ENCODE assay signal across 8 cellular contexts in genomic region chr3:38805765-38806386, GRCh38. TPM values are rescaled to one million over a fixed set of nuclear protein-coding genes. Genes with fewer than 3 reads are reported as not detected.
DNase-seq lines count a peak whose midpoint lies in the region; ATAC-seq, FAIRE-seq and TF ChIP-seq lines count a peak whose summit lies in the region.

No MANE protein-coding gene starts in this region.

- no peak overlapping the region for H3K9ac ChIP-seq in H1 (replicated peaks in 1 of 4; ENCODE audit: extremely low read depth in 1 of 4, low read depth in 3 of 4, low read length in 3 of 4)
- no peak overlapping the region for H3K9ac ChIP-seq in neuronal stem cell (ENCODE audit: low read depth, low read length, poor library complexity)

- H3K9me3 ChIP-seq in A549 (no peaks in the 10 kb centered on the region), H1 (ENCODE audit: insufficient read depth in 2 of 2, low read depth in 1 of 2, low read length in 1 of 2) (no peaks in the 10 kb centered on the region), neuronal stem cell (replicated peaks in 1 of 2; ENCODE audit: control insufficient read depth in 2 of 2, insufficient read depth in 1 of 2, low read depth in 1 of 2, low read length in 2 of 2) (no peaks in the 10 kb centered on the region)

- no peak overlapping the region for H3K23ac ChIP-seq in H1 (ENCODE audit: insufficient read length)
- no peak overlapping the region for H3K23ac ChIP-seq in neuronal stem cell (ENCODE audit: low read depth, low read length, poor library complexity)

- H3K27me3 ChIP-seq in H1 (replicated peaks in 1 of 4; ENCODE audit: control insufficient read depth in 3 of 4, extremely low read depth in 1 of 4, insufficient read depth in 3 of 4, low read length in 3 of 4) (no peaks in the 10 kb centered on the region; a peak in 1 of 7 replicates), neuronal stem cell (ENCODE audit: control insufficient read depth in 3 of 3, insufficient read depth in 3 of 3, low read depth in 1 of 3, low read length in 3 of 3) (no peaks in the 10 kb centered on the region)

- H3K4ac ChIP-seq in H1 (replicated peaks; ENCODE audit: insufficient read length, low read depth, low read length) (no peak overlapping the region), neuronal stem cell (ENCODE audit: low read length) (no peak overlapping the region)

- H3K23me2 ChIP-seq in H1 (ENCODE audit: low read depth, low read length): no peaks in the 10 kb centered on the region

- H2BK120ac ChIP-seq in H1 (replicated peaks; ENCODE audit: low read depth, low read length) (no peak overlapping the region), neuronal stem cell (ENCODE audit: low read depth, low read length) (no peak overlapping the region)

- H2BK5ac ChIP-seq in H1 (ENCODE audit: low read depth, low read length): no peak overlapping the region
- H2BK5ac ChIP-seq in neuronal stem cell (ENCODE audit: low read length): no peak overlapping the region

- H4K8ac ChIP-seq in H1 (ENCODE audit: extremely low read depth, insufficient read depth, low read length): no peak overlapping the region
- no peak overlapping the region for H4K8ac ChIP-seq in neuronal stem cell (ENCODE audit: low read depth, low read length)

- no peak overlapping the region for H4K91ac ChIP-seq in H1 (replicated peaks; ENCODE audit: insufficient read length, low read length)
- no peak overlapping the region for H4K91ac ChIP-seq in neuronal stem cell (ENCODE audit: low read depth, low read length, poor library complexity)

- TF ChIP-seq RAD21 in A549 (conservative IDR thresholded peaks at IDR 0.05 in 1 of 2, IDR thresholded peaks at IDR 0.05 in 1 of 2): no peak
- TF ChIP-seq RAD21 in H1 (IDR thresholded peaks at IDR 0.05 in 1 of 2, conservative IDR thresholded peaks at IDR 0.05 in 1 of 2; ENCODE audit: low read depth in 2 of 2, low read length in 2 of 2): peak in 1 of 2 experiments; percentile 15; a peak in 1 of 4 replicates

- DNase-seq in A549 (ENCODE audit: low read depth in 1 of 2, low spot score in 1 of 2) (peak; percentile 18 to 62), GM19239 (ENCODE audit: insufficient read length, low spot score) (peak; percentile 25), H1 (ENCODE audit: low read depth in 1 of 2, low spot score in 2 of 2) (peak; percentile 15 to 78), neuronal stem cell (ENCODE audit: low spot score) (peak; percentile 95)

- H3K18ac ChIP-seq in H1 (ENCODE audit: extremely low read depth, low read length) (no peak overlapping the region), neuronal stem cell (ENCODE audit: low read length) (no peak overlapping the region)

- H3K4me1 ChIP-seq in A549 (no peaks in the 10 kb centered on the region), H1 (replicated peaks in 1 of 4; ENCODE audit: control insufficient read depth in 3 of 4, insufficient read depth in 4 of 4, low read length in 3 of 4) (no peaks in the 10 kb centered on the region), neuronal stem cell (ENCODE audit: control insufficient read depth in 2 of 2, insufficient read depth in 1 of 2, low read depth in 1 of 2, low read length in 2 of 2) (no peaks in the 10 kb centered on the region)

- H3K14ac ChIP-seq in H1 (ENCODE audit: insufficient read length) (no peak overlapping the region), neuronal stem cell (ENCODE audit: low read length) (no peak overlapping the region)

- H3K79me1 ChIP-seq in H1 (ENCODE audit: low read depth, low read length): no peaks in the 10 kb centered on the region
- no peaks in the 10 kb centered on the region for H3K79me1 ChIP-seq in neuronal stem cell (ENCODE audit: low read depth, low read length)

- H3K56ac ChIP-seq in H1 (replicated peaks; ENCODE audit: insufficient read length, low read depth, low read length): no peak overlapping the region

- no peak overlapping the region for H3K27ac ChIP-seq in A549
- no peak overlapping the region for H3K27ac ChIP-seq in H1 (ENCODE audit: low read depth, low read length)
- no peak overlapping the region for H3K27ac ChIP-seq in neuronal stem cell (replicated peaks; ENCODE audit: low read length)

- no peak overlapping the region for H2AFZ ChIP-seq in H1 (ENCODE audit: low read length)
- H2AFZ ChIP-seq in neuronal stem cell (ENCODE audit: low read length): no peak overlapping the region

- H2BK15ac ChIP-seq in H1 (ENCODE audit: low read length): no peak overlapping the region
- no peak overlapping the region for H2BK15ac ChIP-seq in neuronal stem cell (ENCODE audit: low read length)

- no peak for FAIRE-seq in A549 (lab: Jason Lieb, UNC)
- FAIRE-seq in GM19239 (lab: Jason Lieb, UNC): no peak
- peak; percentile 96 for FAIRE-seq in H1 (lab: Jason Lieb, UNC)

- 2% methylated on average over 9 of the region's 9 CpGs for WGBS in A549 (ENCODE audit: missing lambda C conversion rate)
- WGBS in H1 (ENCODE audit: extremely low coverage in 1 of 2, insufficient coverage in 1 of 2, insufficient read length in 1 of 2, insufficient replicate concordance in 2 of 2, low coverage in 1 of 2, low lambda C conversion rate in 2 of 2, missing lambda C conversion rate in 1 of 2), 2 experiments: 21% methylated on average over 9 of the region's 9 CpGs; no CpG with 5 or more reads in 1 of the 2 experiments
- no CpG with 5 or more reads among the region's 9 CpGs for WGBS in neuronal stem cell (ENCODE audit: extremely low coverage in 2 of 2, insufficient read length in 2 of 2, insufficient replicate concordance in 1 of 2), 2 donors

- H4K20me1 ChIP-seq in H1 (replicated peaks in 1 of 2; ENCODE audit: control insufficient read depth in 1 of 2, insufficient read depth in 2 of 2, low read length in 2 of 2): peaks cover 0 to 6% of the 10 kb centered on the region in 2 experiments

- no peak for TF ChIP-seq CTCF in A549 (IDR thresholded peaks at IDR 0.05)
- no peak for TF ChIP-seq CTCF in H1 (IDR thresholded peaks at IDR 0.05; ENCODE audit: control extremely low read depth in 1 of 3, insufficient read depth in 1 of 3, low read depth in 1 of 3, low read length in 3 of 3)

- TF ChIP-seq EP300 in A549 (IDR thresholded peaks at IDR 0.05): no peak
- TF ChIP-seq EP300 in H1 (IDR thresholded peaks at IDR 0.05; ENCODE audit: borderline replicate concordance in 1 of 2, low read depth in 2 of 2, low read length in 2 of 2): no peak; a peak in 1 of 3 replicates

- ATAC-seq in A549: peak; percentile 39 to 50; a peak in 2 of 6 replicates
- no peak for ATAC-seq in HG03571 (IDR thresholded peaks at IDR 0.05; ENCODE audit: unreplicated experiment)
- no peak for ATAC-seq in HG02981 (IDR thresholded peaks at IDR 0.05; ENCODE audit: unreplicated experiment)
- no peak for ATAC-seq in GM19023 (IDR thresholded peaks at IDR 0.05; ENCODE audit: unreplicated experiment)

- no peak overlapping the region for H3K4me3 ChIP-seq in A549
- no peak overlapping the region for H3K4me3 ChIP-seq in H1 (ENCODE audit: extremely low read depth in 1 of 4, insufficient read depth in 2 of 4, low read depth in 3 of 4, low read length in 4 of 4)
- H3K4me3 ChIP-seq in neuronal stem cell (ENCODE audit: low read length in 2 of 2): no peak overlapping the region

- POLR2A ChIA-PET in A549 (lab: Yijun Ruan, JAX) (no interaction called here), H1 (lab: Charles Lee; ENCODE audit: partially characterized antibody) (no interaction called here)

- no peaks in the 10 kb centered on the region; a peak in 1 of 8 replicates for H3K36me3 ChIP-seq in H1 (ENCODE audit: control insufficient read depth in 2 of 4, insufficient read depth in 4 of 4, low read length in 3 of 4)
- no peaks in the 10 kb centered on the region for H3K36me3 ChIP-seq in neuronal stem cell (replicated peaks in 1 of 2; ENCODE audit: control insufficient read depth in 2 of 2, insufficient read depth in 2 of 2, low read length in 2 of 2)

- no peak overlapping the region for H4K5ac ChIP-seq in H1 (ENCODE audit: insufficient read length, low read depth, low read length)

- CTCF ChIA-PET in A549 (lab: Yijun Ruan, JAX): interaction anchor here (0.6 to 1.4 kb wide), 4 partner anchors 38 to 160 kb away, joined by 3 to 6 read pairs (median 4); no protein-coding TSS in a partner anchor
- CTCF ChIA-PET in H1 (lab: Charles Lee; ENCODE audit: partially characterized antibody): interaction anchor here (0.6 to 1.6 kb wide), 9 partner anchors 12 to 820 kb away, joined by 3 to 4 read pairs (median 3); no protein-coding TSS in a partner anchor

- H2BK12ac ChIP-seq in H1 (ENCODE audit: low read depth, low read length) (no peak overlapping the region), neuronal stem cell (ENCODE audit: low read length) (no peak overlapping the region)

- H2BK20ac ChIP-seq in H1 (ENCODE audit: low read length): no peak overlapping the region

- H3K79me2 ChIP-seq in H1 (ENCODE audit: control insufficient read depth in 1 of 2, insufficient read depth in 2 of 2, low read length in 2 of 2): no peaks in the 10 kb centered on the region

- H2AK5ac ChIP-seq in H1 (ENCODE audit: low read depth, low read length) (no peak overlapping the region), neuronal stem cell (ENCODE audit: low read depth, low read length) (no peak overlapping the region)

- H3K4me2 ChIP-seq in A549 (no peak overlapping the region), H1 (ENCODE audit: insufficient read depth in 1 of 2, low read depth in 2 of 2, low read length in 2 of 2) (no peak overlapping the region), neuronal stem cell (ENCODE audit: insufficient read depth, low read length, poor library complexity, severe bottlenecking) (no peak overlapping the region)

- no peak for TF ChIP-seq POLR2A in A549 (IDR thresholded peaks at IDR 0.05; ENCODE audit: low read length)
- no peak for TF ChIP-seq POLR2A in H1 (IDR thresholded peaks at IDR 0.05; ENCODE audit: control extremely low read depth in 1 of 2, low read depth in 2 of 2, low read length in 2 of 2)

TF ChIP-seq in H1, 55 proteins besides CTCF, POLR2A, EP300 and RAD21 (continues in another document):
- peak; percentile 38; the same call in 1 of the 2 replicates for TF ChIP-seq YY1 (IDR thresholded peaks at IDR 0.05; ENCODE audit: low read depth, low read length)

RNA-seq across cellular contexts. Expression of gene SCN10A, which starts 10.1 kb away (rescaled TPM):
- polyA plus RNA-seq in A549 (2011; rRNA removed): not detected in 2 replicates
- polyA plus RNA-seq in A549 (2012; cell fraction: cytosol; rRNA removed): not detected in 2 replicates
- not detected in 2 replicates for polyA plus RNA-seq in A549 (2012; cell fraction: nucleus; rRNA removed)
- not detected in 3 replicates for polyA plus RNA-seq in A549 (2017; fragmentation: RNase III; extraction: RNeasy Plus Mini Kit Qiagen cat#74134 plus additional on column Dnase treatment)
- not detected in 2 replicates for polyA minus RNA-seq in A549 (2011; rRNA and poly(A)+ RNA removed)
- not detected for polyA plus RNA-seq in PFSK-1 (2012; ENCODE audit: insufficient read length, low read depth)
- not detected in 2 replicates for total RNA-seq in H1 (2021; fragmentation: NEBNext Ultra II Directional; extraction: Animal tissue kit (Norgen Biotek cat#: 25700))
- not detected in 2 replicates for polyA plus RNA-seq in H1 (2011; rRNA removed)
- polyA plus RNA-seq in H1 (2011; cell fraction: cytosol; rRNA removed): not detected
- polyA plus RNA-seq in H1 (2011; cell fraction: nucleus; rRNA removed): not detected
- polyA plus RNA-seq in H1 (2012, experiment 1 of 2): not detected in 4 replicates
- not detected for polyA plus RNA-seq in H1 (2012, experiment 2 of 2)
- polyA plus RNA-seq in H1 (2013, experiment 1 of 2): not detected
- polyA plus RNA-seq in H1 (2013, experiment 2 of 2): not detected
- polyA minus RNA-seq in H1 (2011; rRNA and poly(A)+ RNA removed): not detected in 2 replicates
- not detected for polyA minus RNA-seq in H1 (2011; cell fraction: cytosol; rRNA and poly(A)+ RNA removed)
- not detected for polyA minus RNA-seq in H1 (2011; cell fraction: nucleus; rRNA and poly(A)+ RNA removed)
- not detected for polyA plus RNA-seq in neuronal stem cell (2013, experiment 1 of 2)
- not detected for polyA plus RNA-seq in neuronal stem cell (2013, experiment 2 of 2)

Comparison
In these comparisons a context has a peak if more than half of its experiments do, and no peak if none do; other contexts are left out.
1. ATAC-seq: peak in A549 (2 of 2); none in HG03571 (single experiment), HG02981 (single experiment) and GM19023 (single experiment).
2. DNase-seq: peak in every context shown above with its lines; median percentile 95 in neuronal stem cell; 46 in H1; 40 in A549; 25 in GM19239.
3. Of the 18 proteins assayed by ChIP-seq in both H1 and A549: peak only in H1: none; only in A549: none; in both: HDAC2; in neither: 16; mixed calls (peak in some experiments, not most) for 1.